9 cellular contexts compared by ENCODE assay signal in the genomic region with DNA sequence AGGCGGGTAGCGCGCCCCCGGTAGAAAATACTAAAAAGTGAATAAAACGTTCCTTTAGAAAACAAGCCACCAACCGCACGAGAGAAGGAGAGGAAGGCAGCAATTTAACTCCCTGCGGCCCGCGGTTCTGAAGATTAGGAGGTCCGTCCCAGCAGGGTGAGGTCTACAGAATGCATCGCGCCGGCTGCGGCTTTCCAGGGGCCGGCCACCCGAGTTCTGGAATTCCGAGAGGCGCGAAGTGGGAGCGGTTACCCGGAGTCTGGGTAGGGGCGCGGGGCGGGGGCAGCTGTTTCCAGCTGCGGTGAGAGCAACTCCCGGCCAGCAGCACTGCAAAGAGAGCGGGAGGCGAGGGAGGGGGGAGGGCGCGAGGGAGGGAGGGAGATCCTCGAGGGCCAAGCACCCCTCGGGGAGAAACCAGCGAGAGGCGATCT.
DNase-seq lines count a peak whose midpoint lies in the region; FAIRE-seq and TF ChIP-seq lines count a peak whose summit lies in the region.
"Had no signal": no experiment of that assay in that cellular context is flagged by ENCODE, and none has a peak within 500 bp of the region (broad histone marks: within the 10 kb centered on the region; RNA-seq: fewer than 3 reads in every experiment).

No MANE protein-coding gene starts in this region.

- H3K4me1 ChIP-seq in cardiac muscle cell (ENCODE audit: low read depth) (no peaks in the 10 kb centered on the region), endodermal cell (ENCODE audit: control insufficient read depth, insufficient read depth, low read length) (peaks cover 10% of the 10 kb centered on the region), muscle layer of duodenum (ENCODE audit: control insufficient read depth in 1 of 2, insufficient read depth in 2 of 2, low read length in 2 of 2) (peaks cover 0 to 27% of the 10 kb centered on the region in 2 donors)

- H3K4me3 ChIP-seq in cardiac muscle cell (peak overlapping the region; percentile 55), endodermal cell (ENCODE audit: low read length) (peak overlapping the region; percentile 91), muscle layer of duodenum (ENCODE audit: low read depth in 1 of 2, low read length in 2 of 2) (peak overlapping the region; percentile 37 to 85)
- H3K4me3 ChIP-seq: K562 had no signal

- intact Hi-C loops in cardiac septum (cut with DNase I): no loop called here

- H3K9me3 ChIP-seq in cardiac muscle cell (ENCODE audit: low read depth) (no peaks in the 10 kb centered on the region), endodermal cell (ENCODE audit: control insufficient read depth, low read length) (no peaks in the 10 kb centered on the region), muscle layer of duodenum (ENCODE audit: control insufficient read depth in 1 of 2, low read length in 2 of 2) (no peaks in the 10 kb centered on the region)

- FAIRE-seq in urothelium cell line (lab: Jason Lieb, UNC): no peak
- FAIRE-seq: K562 had no signal

- TF ChIP-seq CTCF in cardiac muscle cell (IDR thresholded peaks at IDR 0.05; ENCODE audit: low read depth, low read length) (no peak), endodermal cell (conservative IDR thresholded peaks at IDR 0.05) (no peak)

- peak overlapping the region; percentile 45 for H3K9ac ChIP-seq in endodermal cell (ENCODE audit: extremely low read depth, low read length, poor library complexity, severe bottlenecking)

- H3K27ac Mint-ChIP-seq in endodermal cell: peak overlapping the region; percentile 81

- no peaks in the 10 kb centered on the region for H3K9me3 Mint-ChIP-seq in endodermal cell

- peaks cover 42% of the 10 kb centered on the region for H3K27me3 Mint-ChIP-seq in endodermal cell (ENCODE audit: insufficient read depth)

- H3K27me3 ChIP-seq in cardiac muscle cell (peaks cover 59% of the 10 kb centered on the region), endodermal cell (ENCODE audit: control insufficient read depth, insufficient read depth, low read length, poor library complexity, severe bottlenecking) (peaks cover 36% of the 10 kb centered on the region), muscle layer of duodenum (ENCODE audit: low read depth, low read length) (peaks cover 3% of the 10 kb centered on the region)

- peaks cover 2% of the 10 kb centered on the region for H3K36me3 Mint-ChIP-seq in endodermal cell (ENCODE audit: low read depth)

- 0% methylated on average over 5 to 35 of the region's 35 CpGs for WGBS in endodermal cell (ENCODE audit: insufficient coverage in 1 of 2, insufficient read length in 1 of 2), 2 experiments

- H3K36me3 ChIP-seq in cardiac muscle cell (no peaks in the 10 kb centered on the region), endodermal cell (ENCODE audit: control insufficient read depth, insufficient read depth, low read length) (no peaks in the 10 kb centered on the region), muscle layer of duodenum (ENCODE audit: control insufficient read depth in 1 of 2, insufficient read depth in 2 of 2, low read length in 2 of 2) (no peaks in the 10 kb centered on the region)

- H3K27ac ChIP-seq in cardiac muscle cell (no peak overlapping the region), endodermal cell (ENCODE audit: low read depth, low read length) (no peak overlapping the region), muscle layer of duodenum (ENCODE audit: low read length) (no peak overlapping the region)

- H3K4me1 Mint-ChIP-seq in endodermal cell: peaks cover 43% of the 10 kb centered on the region

- peak; percentile 10 to 24 for DNase-seq in cardiac muscle cell (ENCODE audit: low read depth in 1 of 2, low spot score in 1 of 2)
- no peak for DNase-seq in cardiac septum (ENCODE audit: low spot score)
- peak; percentile 87 for DNase-seq in endodermal cell
- peak; percentile 62 for DNase-seq in urothelium cell line (ENCODE audit: low spot score)
- DNase-seq in 8988T: no peak
- no peak for DNase-seq in T-helper 1 cell
- no peak for DNase-seq in RKO (ENCODE audit: low spot score)

- peak overlapping the region; percentile 84 for H3K4me3 Mint-ChIP-seq in endodermal cell

Comparison
In these comparisons a context has a peak if more than half of its experiments do, and no peak if none do; other contexts are left out.
1. DNase-seq: peak in cardiac muscle cell (2 of 2), endodermal cell (single experiment) and urothelium cell line (single experiment); none in cardiac septum (single experiment), 8988T (single experiment), T-helper 1 cell (0 of 5) and RKO (single experiment).
2. Peak in every context shown above with its lines, with median percentiles within 50 percentile points of each other: H3K4me3 ChIP-seq.